24 cellular contexts compared by ENCODE assay signal in the genomic region with DNA sequence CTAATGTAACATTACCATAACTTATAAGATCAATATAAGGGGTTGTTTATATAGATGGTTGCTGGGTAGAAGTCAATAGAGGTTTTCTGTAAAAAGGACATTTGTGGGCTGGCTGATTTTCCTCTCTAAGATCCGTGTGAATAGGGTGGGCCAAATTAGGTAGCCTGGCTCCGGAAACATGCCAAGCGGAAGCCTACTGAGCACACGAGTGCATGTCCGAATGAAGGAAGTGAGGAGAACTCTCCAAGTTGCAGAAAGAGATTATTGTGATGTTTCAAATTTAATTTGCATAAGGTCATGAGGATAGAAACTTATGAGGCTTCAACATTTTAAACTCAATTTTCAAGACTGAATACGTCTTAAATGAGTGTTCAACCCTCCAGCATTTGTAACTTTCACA.
DNase-seq lines count a peak whose midpoint lies in the region; ATAC-seq and TF ChIP-seq lines count a peak whose summit lies in the region.
"Had no signal": no experiment of that assay in that cellular context is flagged by ENCODE, and none has a peak within 500 bp of the region (broad histone marks: within the 10 kb centered on the region; RNA-seq: fewer than 3 reads in every experiment).

No MANE protein-coding gene starts in this region.

- H3K36me3 ChIP-seq in endocrine pancreas (ENCODE audit: control insufficient read depth, insufficient read depth, low read length) (no peaks in the 10 kb centered on the region), neural progenitor cell (no peaks in the 10 kb centered on the region)

- H3K4me3 Mint-ChIP-seq in IgD-negative memory B cell (peak overlapping the region in 3 of 4 donors; percentile 78 to 85 (median 85)), neural progenitor cell (peak overlapping the region; percentile 53)
- no peak overlapping the region for H3K4me3 Mint-ChIP-seq in activated T-cell treated with anti-CD3 and anti-CD28 coated beads, Interleukin-2, amount 50 U/mL, for 4 hours
- H3K4me3 Mint-ChIP-seq: CD8-positive, alpha-beta T cell had no signal

- H3K9ac ChIP-seq in endocrine pancreas (ENCODE audit: control insufficient read depth, insufficient read depth, low read length) = no peak overlapping the region
- H3K9ac ChIP-seq in neural progenitor cell = no peak overlapping the region
- H3K9ac ChIP-seq: GM23248, SK-N-SH had no signal

- no peaks in the 10 kb centered on the region for H3K9me3 ChIP-seq in endocrine pancreas (ENCODE audit: control insufficient read depth, low read length)
- no peaks in the 10 kb centered on the region for H3K9me3 ChIP-seq in neural progenitor cell (ENCODE audit: low read depth)
- H3K9me3 ChIP-seq: Caco-2, SK-N-SH had no signal

- H3K4me2 ChIP-seq in neural progenitor cell = no peak overlapping the region
- H3K4me2 ChIP-seq: SK-N-SH had no signal

- H3K27me3 Mint-ChIP-seq in IgD-negative memory B cell (peaks cover 14% of the 10 kb centered on the region), neural progenitor cell (ENCODE audit: insufficient read depth, low read depth) (peaks cover 10% of the 10 kb centered on the region)
- peaks cover 57% of the 10 kb centered on the region for H3K27me3 Mint-ChIP-seq in activated T-cell treated with anti-CD3 and anti-CD28 coated beads, Interleukin-2, amount 50 U/mL, for 4 hours (ENCODE audit: low read depth)

- H3K4me1 Mint-ChIP-seq in IgD-negative memory B cell (peaks cover 7 to 29% (median 20%) of the 10 kb centered on the region in 3 donors), neural progenitor cell (peaks cover 15% of the 10 kb centered on the region)
- H3K4me1 Mint-ChIP-seq in activated T-cell treated with anti-CD3 and anti-CD28 coated beads, Interleukin-2, amount 50 U/mL, for 4 hours (ENCODE audit: low read depth) = peaks cover 6% of the 10 kb centered on the region

- H3K4me3 ChIP-seq in endocrine pancreas (ENCODE audit: control insufficient read depth, insufficient read depth, low read length) = peak overlapping the region; percentile 91
- no peak overlapping the region for H3K4me3 ChIP-seq in neural progenitor cell
- H3K4me3 ChIP-seq: GM23248 had no signal

- H3K4me1 ChIP-seq in endocrine pancreas (ENCODE audit: control insufficient read depth, insufficient read depth, low read length) = peaks cover 8% of the 10 kb centered on the region
- peaks cover 6% of the 10 kb centered on the region for H3K4me1 ChIP-seq in neural progenitor cell

- H3K27me3 ChIP-seq in endocrine pancreas (ENCODE audit: control insufficient read depth, insufficient read depth, low read length) (no peaks in the 10 kb centered on the region), neural progenitor cell (peaks cover 82% of the 10 kb centered on the region)

- ATAC-seq in GM18519 (IDR thresholded peaks at IDR 0.05; ENCODE audit: low FRiP score, unreplicated experiment) (peak; percentile 82), GM21576 (IDR thresholded peaks at IDR 0.05; ENCODE audit: unreplicated experiment) (no peak)
- no peak for ATAC-seq in activated T-cell treated with anti-CD3 and anti-CD28 coated beads, Interleukin-2, amount 50 U/mL, for 4 hours
- ATAC-seq: CD8-positive, alpha-beta T cell; PC-3 had no signal

- H2AFZ ChIP-seq in neural progenitor cell (replicated peaks) = no peak overlapping the region
- H2AFZ ChIP-seq: GM23248 had no signal

- no peak for DNase-seq in neural progenitor cell (ENCODE audit: low spot score)
- DNase-seq in activated T-cell treated with anti-CD3 and anti-CD28 coated beads, Interleukin-2, amount 50 U/mL, for 4 hours = no peak
- DNase-seq in NCI-H226 = no peak
- no peak for DNase-seq in DMS153 (lab: John Stamatoyannopoulos, UW)
- DNase-seq: Caco-2; CD8-positive, alpha-beta T cell; DMS79; GM23248; H7; NCI-H1092; NCI-H1436; NCI-H187; NCI-H2081 treated with DMSO at 0.1 percent for 48 hours; NCI-H446; NCI-H524 treated with DMSO at 0.1 percent for 48 hours; NCI-H774; PC-3; SK-N-SH had no signal

- TF ChIP-seq CTCF in neural progenitor cell (IDR thresholded peaks at IDR 0.05) = no peak

- H3K27ac ChIP-seq in neural progenitor cell = no peak overlapping the region
- H3K27ac ChIP-seq: C4-2B, GM23248, HL-60 had no signal

- H3K9me3 Mint-ChIP-seq in IgD-negative memory B cell (no peaks in the 10 kb centered on the region), neural progenitor cell (no peaks in the 10 kb centered on the region)
- no peaks in the 10 kb centered on the region for H3K9me3 Mint-ChIP-seq in activated T-cell treated with anti-CD3 and anti-CD28 coated beads, Interleukin-2, amount 50 U/mL, for 4 hours
- H3K9me3 Mint-ChIP-seq: CD8-positive, alpha-beta T cell had no signal

- no peaks in the 10 kb centered on the region for H3K36me3 Mint-ChIP-seq in IgD-negative memory B cell
- no peaks in the 10 kb centered on the region for H3K36me3 Mint-ChIP-seq in neural progenitor cell
- no peaks in the 10 kb centered on the region for H3K36me3 Mint-ChIP-seq in activated T-cell treated with anti-CD3 and anti-CD28 coated beads, Interleukin-2, amount 50 U/mL, for 4 hours (ENCODE audit: insufficient read depth)
- H3K36me3 Mint-ChIP-seq: CD8-positive, alpha-beta T cell had no signal

- H3F3A ChIP-seq in neural progenitor cell (ENCODE audit: low read depth) = peaks cover 5% of the 10 kb centered on the region

- H3K79me2 ChIP-seq in neural progenitor cell (ENCODE audit: low read depth) = no peaks in the 10 kb centered on the region

- H3K27ac Mint-ChIP-seq in IgD-negative memory B cell (peak overlapping the region in 1 of 3 donors; percentile 70), neural progenitor cell (no peak overlapping the region)
- H3K27ac Mint-ChIP-seq: CD8-positive, alpha-beta T cell had no signal

- H4K20me1 ChIP-seq in neural progenitor cell (ENCODE audit: low read depth) = peaks cover 3% of the 10 kb centered on the region
